In the genomic region with DNA sequence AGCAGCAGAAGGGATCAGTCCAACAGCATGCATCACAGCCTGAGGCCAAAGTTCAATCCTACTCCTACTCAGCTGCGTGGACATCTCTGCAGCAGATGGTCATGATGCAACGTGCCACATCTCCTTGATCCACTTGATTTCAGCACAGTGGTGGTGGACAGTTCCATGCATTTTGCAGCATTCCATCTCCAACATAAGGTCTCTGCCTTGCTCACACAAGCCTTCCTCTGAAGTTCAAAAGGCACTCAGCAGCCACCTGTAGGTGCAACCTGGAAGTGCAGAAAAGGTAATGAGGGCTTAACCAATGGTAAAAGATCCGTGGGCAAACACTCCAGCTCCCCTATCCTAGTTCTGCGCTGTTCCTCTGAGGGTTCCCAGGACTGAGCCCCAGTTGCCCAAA, we compare ENCODE assay signal across 10 cellular contexts. TPM values are rescaled to one million over a fixed set of nuclear protein-coding genes. Genes with fewer than 3 reads are reported as not detected.
DNase-seq lines count a peak whose midpoint lies in the region; ATAC-seq, FAIRE-seq and TF ChIP-seq lines count a peak whose summit lies in the region.
"Had no signal": no experiment of that assay in that cellular context is flagged by ENCODE, and none has a peak within 500 bp of the region (broad histone marks: within the 10 kb centered on the region; RNA-seq: fewer than 3 reads in every experiment).

No MANE protein-coding gene starts in this region.

- in situ Hi-C loops in astrocyte of the spinal cord (cut with HindIII; ENCODE audit: low sequenced_read_pairs): no loop called here

- H4K20me1 ChIP-seq in DND-41 (ENCODE audit: insufficient read depth, low read length): no peaks in the 10 kb centered on the region

- peak; percentile 69 for TF ChIP-seq RAD21 in Ishikawa (IDR thresholded peaks at IDR 0.05; ENCODE audit: low read depth)

- no peaks in the 10 kb centered on the region for H3K4me1 Mint-ChIP-seq in activated T-helper 2 cell treated with anti-CD3 and anti-CD28 coated beads, Interferon-gamma antibody, Interleukin-2, Interleukin-4, amounts not matched to agents 10 μg/mL and 5 μg/mL and 100 μg/mL, durations not matched to agents 14 hours and 24 hours and 36 hours (ENCODE audit: low read depth)
- H3K4me1 Mint-ChIP-seq: activated CD4-positive, alpha-beta T cell treated with anti-CD3 and anti-CD28 coated beads, Interleukin-2, amount 10 ng/mL, durations not matched to agents 7 days and 5 days had no signal

- peak; percentile 50; the same call in 2 of the 3 replicates for ATAC-seq in DND-41 (ENCODE audit: insufficient read depth, low read depth)

- no peaks in the 10 kb centered on the region for H3K9me3 Mint-ChIP-seq in activated T-helper 2 cell treated with anti-CD3 and anti-CD28 coated beads, Interferon-gamma antibody, Interleukin-2, Interleukin-4, amounts not matched to agents 10 μg/mL and 5 μg/mL and 100 μg/mL, durations not matched to agents 14 hours and 24 hours and 36 hours
- H3K9me3 Mint-ChIP-seq: activated CD4-positive, alpha-beta T cell treated with anti-CD3 and anti-CD28 coated beads, Interleukin-2, amount 10 ng/mL, durations not matched to agents 7 days and 5 days had no signal

- H3K9ac ChIP-seq in DND-41 (ENCODE audit: low read depth, low read length): no peak overlapping the region

- TF ChIP-seq CTCF in DND-41 (IDR thresholded peaks at IDR 0.05; ENCODE audit: borderline replicate concordance, extremely low read depth, low read length, poor library complexity, severe bottlenecking) (peak; percentile 47), astrocyte of the spinal cord (IDR thresholded peaks at IDR 0.05; ENCODE audit: low read depth, low read length) (peak; percentile 46)

- no peak overlapping the region for H3K27ac ChIP-seq in DND-41 (ENCODE audit: low read length)
- H3K27ac ChIP-seq: epithelial cell of prostate had no signal

- no peak for TF ChIP-seq EP300 in Ishikawa (IDR thresholded peaks at IDR 0.05; ENCODE audit: borderline replicate concordance)

- H3K4me3 ChIP-seq in DND-41 (ENCODE audit: low read depth in 1 of 2, low read length in 2 of 2): no peak overlapping the region
- H3K4me3 ChIP-seq in astrocyte of the spinal cord (ENCODE audit: low read depth, low read length): no peak overlapping the region

- FAIRE-seq in GM12892 (lab: Jason Lieb, UNC): no peak

- no peaks in the 10 kb centered on the region for H3K36me3 Mint-ChIP-seq in activated T-helper 2 cell treated with anti-CD3 and anti-CD28 coated beads, Interferon-gamma antibody, Interleukin-2, Interleukin-4, amounts not matched to agents 10 μg/mL and 5 μg/mL and 100 μg/mL, durations not matched to agents 14 hours and 24 hours and 36 hours (ENCODE audit: low read depth)

- H3K4me1 ChIP-seq in DND-41 (ENCODE audit: insufficient read depth, low read length): no peaks in the 10 kb centered on the region

- no peaks in the 10 kb centered on the region for H3K79me2 ChIP-seq in DND-41 (ENCODE audit: insufficient read depth, low read length)

- H3K4me3 Mint-ChIP-seq in activated T-helper 2 cell treated with anti-CD3 and anti-CD28 coated beads, Interferon-gamma antibody, Interleukin-2, Interleukin-4, amounts not matched to agents 10 μg/mL and 5 μg/mL and 100 μg/mL, durations not matched to agents 14 hours and 24 hours and 36 hours (ENCODE audit: low read depth): no peak overlapping the region
- H3K4me3 Mint-ChIP-seq: activated CD4-positive, alpha-beta T cell treated with anti-CD3 and anti-CD28 coated beads, Interleukin-2, amount 10 ng/mL, durations not matched to agents 7 days and 5 days had no signal

- intact Hi-C loops in activated T-helper 2 cell treated with anti-CD3 and anti-CD28 coated beads, Interferon-gamma antibody, Interleukin-2, Interleukin-4, amounts not matched to agents 10 μg/mL and 5 μg/mL and 100 μg/mL, durations not matched to agents 14 hours and 24 hours and 36 hours (cut with micrococcal nuclease): no loop called here

- no peaks in the 10 kb centered on the region for H3K36me3 ChIP-seq in DND-41 (ENCODE audit: insufficient read depth, low read length)

- H3K4me2 ChIP-seq in DND-41 (ENCODE audit: insufficient read depth, low read length): no peak overlapping the region

- no peak overlapping the region for H3K27ac Mint-ChIP-seq in activated T-helper 2 cell treated with anti-CD3 and anti-CD28 coated beads, Interferon-gamma antibody, Interleukin-2, Interleukin-4, amounts not matched to agents 10 μg/mL and 5 μg/mL and 100 μg/mL, durations not matched to agents 14 hours and 24 hours and 36 hours
- H3K27ac Mint-ChIP-seq: activated CD4-positive, alpha-beta T cell treated with anti-CD3 and anti-CD28 coated beads, Interleukin-2, amount 10 ng/mL, durations not matched to agents 7 days and 5 days had no signal

- H2AFZ ChIP-seq in DND-41 (ENCODE audit: low read depth, low read length): no peak overlapping the region

- DNase-seq in DND-41 (peak; percentile 26), astrocyte of the spinal cord (ENCODE audit: low read depth, low spot score) (peak; percentile 47), left kidney (ENCODE audit: low read depth, low spot score) (peak; percentile 92), T-helper 1 cell (no peak), GM12892 (ENCODE audit: insufficient read length) (no peak), OCI-M2 (lab: John Stamatoyannopoulos, UW; ENCODE audit: unreplicated experiment) (no peak)
- no peak for DNase-seq in activated T-helper 2 cell treated with anti-CD3 and anti-CD28 coated beads, Interferon-gamma antibody, Interleukin-2, Interleukin-4, amounts not matched to agents 10 μg/mL and 5 μg/mL and 100 μg/mL, durations not matched to agents 14 hours and 24 hours and 36 hours (ENCODE audit: low spot score)
- DNase-seq: activated CD4-positive, alpha-beta T cell treated with anti-CD3 and anti-CD28 coated beads, Interleukin-2, amount 10 ng/mL, durations not matched to agents 7 days and 5 days had no signal

- no peaks in the 10 kb centered on the region for H3K9me3 ChIP-seq in DND-41 (ENCODE audit: insufficient read depth, low read length, severe bottlenecking)

- H3K27me3 Mint-ChIP-seq in activated T-helper 2 cell treated with anti-CD3 and anti-CD28 coated beads, Interferon-gamma antibody, Interleukin-2, Interleukin-4, amounts not matched to agents 10 μg/mL and 5 μg/mL and 100 μg/mL, durations not matched to agents 14 hours and 24 hours and 36 hours (ENCODE audit: low read depth): peaks cover 9% of the 10 kb centered on the region

- no peak for TF ChIP-seq POLR2A in GM12892 (IDR thresholded peaks at IDR 0.05; ENCODE audit: low read depth, low read length)

- peaks cover 2% of the 10 kb centered on the region for H3K27me3 ChIP-seq in DND-41 (ENCODE audit: insufficient read depth, low read length, poor library complexity)

TF ChIP-seq in Ishikawa, 13 proteins besides CTCF, POLR2A, EP300 and RAD21:
- no peak for TF ChIP-seq CREB1 (IDR thresholded peaks at IDR 0.05; ENCODE audit: low read depth)
- peak; percentile 65 for TF ChIP-seq TEAD4 (IDR thresholded peaks at IDR 0.05)
- TF ChIP-seq TAF1 (IDR thresholded peaks at IDR 0.05; ENCODE audit: low read depth): no peak
- TF ChIP-seq, protein P1, sequence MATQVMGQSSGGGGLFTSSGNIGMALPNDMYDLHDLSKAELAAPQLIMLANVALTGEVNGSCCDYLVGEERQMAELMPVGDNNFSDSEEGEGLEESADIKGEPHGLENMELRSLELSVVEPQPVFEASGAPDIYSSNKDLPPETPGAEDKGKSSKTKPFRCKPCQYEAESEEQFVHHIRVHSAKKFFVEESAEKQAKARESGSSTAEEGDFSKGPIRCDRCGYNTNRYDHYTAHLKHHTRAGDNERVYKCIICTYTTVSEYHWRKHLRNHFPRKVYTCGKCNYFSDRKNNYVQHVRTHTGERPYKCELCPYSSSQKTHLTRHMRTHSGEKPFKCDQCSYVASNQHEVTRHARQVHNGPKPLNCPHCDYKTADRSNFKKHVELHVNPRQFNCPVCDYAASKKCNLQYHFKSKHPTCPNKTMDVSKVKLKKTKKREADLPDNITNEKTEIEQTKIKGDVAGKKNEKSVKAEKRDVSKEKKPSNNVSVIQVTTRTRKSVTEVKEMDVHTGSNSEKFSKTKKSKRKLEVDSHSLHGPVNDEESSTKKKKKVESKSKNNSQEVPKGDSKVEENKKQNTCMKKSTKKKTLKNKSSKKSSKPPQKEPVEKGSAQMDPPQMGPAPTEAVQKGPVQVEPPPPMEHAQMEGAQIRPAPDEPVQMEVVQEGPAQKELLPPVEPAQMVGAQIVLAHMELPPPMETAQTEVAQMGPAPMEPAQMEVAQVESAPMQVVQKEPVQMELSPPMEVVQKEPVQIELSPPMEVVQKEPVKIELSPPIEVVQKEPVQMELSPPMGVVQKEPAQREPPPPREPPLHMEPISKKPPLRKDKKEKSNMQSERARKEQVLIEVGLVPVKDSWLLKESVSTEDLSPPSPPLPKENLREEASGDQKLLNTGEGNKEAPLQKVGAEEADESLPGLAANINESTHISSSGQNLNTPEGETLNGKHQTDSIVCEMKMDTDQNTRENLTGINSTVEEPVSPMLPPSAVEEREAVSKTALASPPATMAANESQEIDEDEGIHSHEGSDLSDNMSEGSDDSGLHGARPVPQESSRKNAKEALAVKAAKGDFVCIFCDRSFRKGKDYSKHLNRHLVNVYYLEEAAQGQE (IDR thresholded peaks at IDR 0.05; ENCODE audit: low read depth): peak; percentile 90
- no peak for TF ChIP-seq EGR1 (IDR thresholded peaks at IDR 0.05)
- TF ChIP-seq CEBPB (IDR thresholded peaks at IDR 0.05): 0 out of 2 replicates have a peak, but pooled peaks have one; percentile 1
TF ChIP-seq in Ishikawa: peak in this region for 3.

RNA-seq across cellular contexts. Expression of gene CHCHD3, which starts 57.5 kb away (rescaled TPM):
- 90.2 TPM for polyA plus RNA-seq in GM12892 (2012; ENCODE audit: missing spikeins)
- 67.0 and 69.3 TPM in 2 replicates for total RNA-seq in activated T-helper 2 cell treated with anti-CD3 and anti-CD28 coated beads, Interferon-gamma antibody, Interleukin-2, Interleukin-4, amounts not matched to agents 10 μg/mL and 5 μg/mL and 100 μg/mL, durations not matched to agents 14 hours and 24 hours and 36 hours

Comparison
In these comparisons a context has a peak if more than half of its experiments do, and no peak if none do; other contexts are left out.
1. DNase-seq: peak in DND-41 (single experiment), astrocyte of the spinal cord (single experiment) and left kidney (single experiment); none in T-helper 1 cell (0 of 5), GM12892 (single experiment), activated T-helper 2 cell treated with anti-CD3 and anti-CD28 coated beads, Interferon-gamma antibody, Interleukin-2, Interleukin-4, amounts not matched to agents 10 μg/mL and 5 μg/mL and 100 μg/mL, durations not matched to agents 14 hours and 24 hours and 36 hours (single experiment) and OCI-M2 (single experiment).